Comparison of ENCODE assay signal across 16 cellular contexts in the genomic region with DNA sequence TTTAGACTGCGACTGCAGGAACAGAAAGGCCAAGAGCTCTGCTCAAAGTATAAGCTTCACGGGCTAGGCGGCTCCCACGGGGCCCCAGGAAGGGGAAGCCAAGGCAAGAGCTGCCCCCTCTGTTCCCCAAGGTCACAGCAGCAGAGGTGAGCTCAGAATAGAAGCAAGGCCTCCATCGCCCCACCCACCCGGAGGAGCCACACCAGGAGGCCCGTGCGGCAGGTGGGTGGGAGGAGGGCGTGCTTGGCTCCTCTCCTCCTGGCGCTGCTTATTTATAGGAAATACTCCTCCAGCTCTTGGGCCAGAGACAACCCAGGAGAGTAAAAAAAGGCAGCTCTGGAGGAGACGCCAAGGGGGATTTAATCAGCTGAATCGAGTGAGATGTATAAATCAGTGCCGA.
DNase-seq lines count a peak whose midpoint lies in the region; ATAC-seq and TF ChIP-seq lines count a peak whose summit lies in the region.
"Had no signal": no experiment of that assay in that cellular context is flagged by ENCODE, and none has a peak within 500 bp of the region (broad histone marks: within the 10 kb centered on the region; RNA-seq: fewer than 3 reads in every experiment).

No MANE protein-coding gene starts in this region.

- H3K27me3 ChIP-seq in dorsolateral prefrontal cortex (no peaks in the 10 kb centered on the region), sigmoid colon (no peaks in the 10 kb centered on the region)

- H3K27ac ChIP-seq in dorsolateral prefrontal cortex = peak overlapping the region in 52 of 59 donors; percentile 11 to 84 (median 64)
- H3K27ac ChIP-seq in sigmoid colon = no peak overlapping the region

- no peak overlapping the region for H3K4me3 ChIP-seq in dorsolateral prefrontal cortex
- no peak overlapping the region for H3K4me3 ChIP-seq in sigmoid colon

- no peak for ATAC-seq in GM19351 (IDR thresholded peaks at IDR 0.05; ENCODE audit: unreplicated experiment)
- ATAC-seq: CD8-positive, alpha-beta T cell; HCT116 had no signal

- intact Hi-C loops in dorsolateral prefrontal cortex (cut with DNase I) = loop anchor here in 1 of 2 donors (5.0 to 10.0 kb wide), 3 partner anchors 246 to 453 kb away; a partner anchor contains a TSS
- intact Hi-C loops in sigmoid colon (cut with DNase I) = loop anchor here (5.0 kb wide), 1 partner anchor 61 kb away; no protein-coding TSS in a partner anchor

- TF ChIP-seq POLR2A in sigmoid colon (IDR thresholded peaks at IDR 0.05) = no peak

- TF ChIP-seq EP300 in sigmoid colon (IDR thresholded peaks at IDR 0.05) = no peak

- no peak for TF ChIP-seq CTCF in dorsolateral prefrontal cortex (IDR thresholded peaks at IDR 0.05 in 54 of 56, conservative IDR thresholded peaks at IDR 0.05 in 2 of 56; ENCODE audit: low read depth in 1 of 56, partially characterized antibody in 56 of 56)
- no peak for TF ChIP-seq CTCF in sigmoid colon (IDR thresholded peaks at IDR 0.05)

- DNase-seq in NCI-H69 (lab: John Stamatoyannopoulos, UW) (peak; percentile 33), dorsolateral prefrontal cortex (peak in 6 of 10 donors; percentile 41 to 79 (median 69)), left kidney (ENCODE audit: low read depth, low spot score) (peak; percentile 92), sigmoid colon (peak; percentile 48), NCI-H510A treated with DMSO at 0.1 percent for 48 hours (lab: John Stamatoyannopoulos, UW) (no peak), midbrain (lab: John Stamatoyannopoulos, UW) (no peak)
- DNase-seq: BE2C; CD8-positive, alpha-beta T cell; DMS79 treated with DMSO at 0.1 percent for 48 hours; NCI-H1048; NCI-H187 treated with DMSO at 0.1 percent for 48 hours; NCI-H2171; NCI-H446 treated with DMSO at 0.1 percent for 48 hours; NCI-H82 had no signal

- peaks cover 0 to 13% (median 6%) of the 10 kb centered on the region in 4 donors for H3K4me1 ChIP-seq in sigmoid colon
- H3K4me1 ChIP-seq: BE2C had no signal

- H3K36me3 ChIP-seq in sigmoid colon = no peaks in the 10 kb centered on the region
- H3K36me3 ChIP-seq: BE2C had no signal

- H3K9me3 ChIP-seq in sigmoid colon = no peaks in the 10 kb centered on the region
- H3K9me3 ChIP-seq: BE2C had no signal

- WGBS in sigmoid colon, 2 donors = 55 to 68% methylated on average over 13 of the region's 13 CpGs

Comparison
In these comparisons a context has a peak if more than half of its experiments do, and no peak if none do; other contexts are left out.
1. DNase-seq: peak in NCI-H69 (single experiment), dorsolateral prefrontal cortex (6 of 10), left kidney (single experiment) and sigmoid colon (single experiment); none in NCI-H510A treated with DMSO at 0.1 percent for 48 hours (single experiment) and midbrain (single experiment).
2. H3K27ac ChIP-seq: peak in dorsolateral prefrontal cortex (52 of 59); none in sigmoid colon (0 of 4).